Comparison of ENCODE assay signal across 33 cellular contexts in the genomic region with DNA sequence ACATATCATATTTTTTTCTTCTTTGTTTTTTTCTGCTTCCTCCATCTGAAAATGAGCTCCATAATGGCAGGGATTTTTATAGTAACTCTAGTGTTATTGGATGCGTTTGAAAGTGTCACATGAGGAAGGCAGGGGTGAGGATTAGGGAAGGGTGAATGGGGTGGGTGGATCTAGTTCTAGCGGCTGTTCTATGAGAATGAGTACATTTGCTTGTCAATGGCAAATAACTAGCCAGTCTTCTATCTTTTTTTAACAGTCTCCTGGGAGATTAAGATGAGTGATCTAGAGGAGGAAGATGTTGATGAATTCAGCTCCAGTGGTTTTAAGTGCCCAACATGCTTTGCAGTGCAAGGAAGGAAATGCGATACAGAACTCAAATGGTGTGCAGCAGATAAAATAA. TPM values are rescaled to one million over a fixed set of nuclear protein-coding genes. Genes with fewer than 3 reads are reported as not detected.
"Had no signal": no experiment of that assay in that cellular context is flagged by ENCODE, and none has a peak within 500 bp of the region (broad histone marks: within the 10 kb centered on the region; RNA-seq: fewer than 3 reads in every experiment).

No MANE protein-coding gene starts in this region.

- ATAC-seq: activated CD8-positive, alpha-beta T cell treated with anti-CD3 and anti-CD28 coated beads for 36 hours; activated naive CD4-positive, alpha-beta T cell treated with anti-CD3 and anti-CD28 coated beads, Interleukin-2, amount 50 U/mL, for 72 hours; activated T-cell treated with anti-CD3 and anti-CD28 coated beads, Interleukin-2, amount 50 U/mL, for 4 hours; stimulated activated effector memory CD8-positive, alpha-beta T cell treated with anti-CD3 and anti-CD28 coated beads, Interleukin-12 subunit alpha, Interleukin-12 subunit beta, amount 100 ng/mL, for 72 hours; T-cell had no signal

- H3K36me3 Mint-ChIP-seq: stimulated activated effector memory CD8-positive, alpha-beta T cell treated with anti-CD3 and anti-CD28 coated beads, Interleukin-12 subunit alpha, Interleukin-12 subunit beta, amount 100 ng/mL, for 72 hours had no signal

- H3K4me1 Mint-ChIP-seq: activated CD4-positive, alpha-beta T cell treated with anti-CD3 and anti-CD28 coated beads, Interleukin-2, amount 10 ng/mL, durations not matched to agents 7 days and 5 days; activated T-helper 17 cell treated with anti-CD3 and anti-CD28 coated beads, Interleukin-2, amount 50 U/mL, for 72 hours; central memory CD8-positive, alpha-beta T cell; nephron progenitor cell; stimulated activated effector memory CD8-positive, alpha-beta T cell treated with anti-CD3 and anti-CD28 coated beads, Interleukin-12 subunit alpha, Interleukin-12 subunit beta, amount 100 ng/mL, for 72 hours; T-cell had no signal

- H3K27ac ChIP-seq: epithelial cell of prostate, esophagus squamous epithelium, heart right ventricle, left ventricle myocardium inferior, neutrophil, ovary, prostate gland, transverse colon, uterus had no signal

- H3K9me3 Mint-ChIP-seq: activated CD8-positive, alpha-beta T cell treated with anti-CD3 and anti-CD28 coated beads for 36 hours; activated T-cell treated with anti-CD3 and anti-CD28 coated beads, Interleukin-2, amount 50 U/mL, for 4 hours; T-cell had no signal

- H3K4me3 ChIP-seq: esophagus squamous epithelium, heart right ventricle, left ventricle myocardium inferior, lung, ovary, prostate gland, transverse colon, uterus had no signal

- H3K4me3 Mint-ChIP-seq: activated CD4-positive, alpha-beta T cell treated with anti-CD3 and anti-CD28 coated beads, Interleukin-2, amount 10 ng/mL, durations not matched to agents 7 days and 5 days; activated CD8-positive, alpha-beta T cell treated with anti-CD3 and anti-CD28 coated beads for 36 hours; activated T-cell treated with anti-CD3 and anti-CD28 coated beads, Interleukin-2, amount 50 U/mL, for 4 hours; activated T-helper 17 cell treated with anti-CD3 and anti-CD28 coated beads, Interleukin-2, amount 50 U/mL, for 72 hours; central memory CD8-positive, alpha-beta T cell; nephron progenitor cell; stimulated activated effector memory CD8-positive, alpha-beta T cell treated with anti-CD3 and anti-CD28 coated beads, Interleukin-12 subunit alpha, Interleukin-12 subunit beta, amount 100 ng/mL, for 72 hours; T-cell had no signal

- DNase-seq: activated CD4-positive, alpha-beta T cell treated with anti-CD3 and anti-CD28 coated beads for 1 hour; activated CD4-positive, alpha-beta T cell treated with anti-CD3 and anti-CD28 coated beads, Interleukin-2, amount 10 ng/mL, durations not matched to agents 7 days and 5 days; activated gamma-delta T cell treated with Interleukin-2 at 50 U/mL for 16 hours; activated T-cell treated with anti-CD3 and anti-CD28 coated beads, Interleukin-2, amount 50 U/mL, for 4 hours; dermis blood vessel endothelial cell; effector CD8-positive, alpha-beta T cell; esophagus squamous epithelium; foreskin melanocyte; heart right ventricle; left ventricle myocardium inferior; nephron progenitor cell; ovary; retina; stimulated activated CD4-positive, alpha-beta T cell treated with anti-CD3 and anti-CD28 coated beads, Interleukin-4, amount 100 ng/mL, for 24 hours; T-cell; uterus had no signal

- H3K27me3 ChIP-seq: esophagus squamous epithelium, ovary, transverse colon, uterus had no signal

- H3K36me3 ChIP-seq: esophagus squamous epithelium, heart right ventricle, left ventricle myocardium inferior, neutrophil, ovary, prostate gland, transverse colon, uterus had no signal

- H3K27ac Mint-ChIP-seq: activated CD4-positive, alpha-beta T cell treated with anti-CD3 and anti-CD28 coated beads, Interleukin-2, amount 10 ng/mL, durations not matched to agents 7 days and 5 days; activated CD8-positive, alpha-beta T cell treated with anti-CD3 and anti-CD28 coated beads for 36 hours; activated naive CD4-positive, alpha-beta T cell treated with anti-CD3 and anti-CD28 coated beads, Interleukin-2, amount 50 U/mL, for 72 hours; activated T-helper 17 cell treated with anti-CD3 and anti-CD28 coated beads, Interleukin-2, amount 50 U/mL, for 72 hours; nephron progenitor cell; stimulated activated effector memory CD8-positive, alpha-beta T cell treated with anti-CD3 and anti-CD28 coated beads, Interleukin-12 subunit alpha, Interleukin-12 subunit beta, amount 100 ng/mL, for 72 hours; T-cell had no signal

- H3K4me1 ChIP-seq: esophagus squamous epithelium, heart right ventricle, left ventricle myocardium inferior, prostate gland, uterus had no signal

- H3K9me3 ChIP-seq: esophagus squamous epithelium, neutrophil, ovary, prostate gland, transverse colon, uterus had no signal

RNA-seq across cellular contexts. Expression of a gene that starts 5.8 kb away (rescaled TPM):
- total RNA-seq: activated CD4-positive, alpha-beta T cell treated with anti-CD3 and anti-CD28 coated beads, Interleukin-2, amount 10 ng/mL, durations not matched to agents 7 days and 5 days; activated CD8-positive, alpha-beta T cell treated with anti-CD3 and anti-CD28 coated beads for 36 hours; activated naive CD4-positive, alpha-beta T cell treated with anti-CD3 and anti-CD28 coated beads, Interleukin-2, amount 50 U/mL, for 72 hours; activated T-cell treated with anti-CD3 and anti-CD28 coated beads, Interleukin-2, amount 50 U/mL, for 4 hours; activated T-helper 17 cell treated with anti-CD3 and anti-CD28 coated beads, Interleukin-2, amount 50 U/mL, for 72 hours; bronchial epithelial cell; dermis blood vessel endothelial cell; esophagus squamous epithelium; glomerular endothelial cell; heart right ventricle; left ventricle myocardium inferior; lung; mucosa of gallbladder; ovary; prostate gland; sciatic nerve; T-cell; T-helper 2 cell treated with Interferon-gamma antibody and Interleukin-4, amounts not matched to agents 100 ng/mL and 5 ng/mL, for 36 hours; temporal lobe; transverse colon; uterus had no signal
- polyA plus RNA-seq: heart right ventricle, lung, ovary, small intestine had no signal

RNA-seq across cellular contexts. Expression of a gene that starts 41.4 kb away (rescaled TPM):
- total RNA-seq: activated CD4-positive, alpha-beta T cell treated with anti-CD3 and anti-CD28 coated beads, Interleukin-2, amount 10 ng/mL, durations not matched to agents 7 days and 5 days; activated CD8-positive, alpha-beta T cell treated with anti-CD3 and anti-CD28 coated beads for 36 hours; activated naive CD4-positive, alpha-beta T cell treated with anti-CD3 and anti-CD28 coated beads, Interleukin-2, amount 50 U/mL, for 72 hours; activated T-cell treated with anti-CD3 and anti-CD28 coated beads, Interleukin-2, amount 50 U/mL, for 4 hours; activated T-helper 17 cell treated with anti-CD3 and anti-CD28 coated beads, Interleukin-2, amount 50 U/mL, for 72 hours; bronchial epithelial cell; dermis blood vessel endothelial cell; esophagus squamous epithelium; glomerular endothelial cell; heart right ventricle; left ventricle myocardium inferior; lung; mucosa of gallbladder; ovary; prostate gland; sciatic nerve; T-cell; T-helper 2 cell treated with Interferon-gamma antibody and Interleukin-4, amounts not matched to agents 100 ng/mL and 5 ng/mL, for 36 hours; temporal lobe; transverse colon; uterus had no signal
- polyA plus RNA-seq: heart right ventricle, lung, small intestine had no signal

RNA-seq across cellular contexts. Expression of a gene that starts 51.7 kb away (rescaled TPM):
- total RNA-seq: activated CD4-positive, alpha-beta T cell treated with anti-CD3 and anti-CD28 coated beads, Interleukin-2, amount 10 ng/mL, durations not matched to agents 7 days and 5 days; activated CD8-positive, alpha-beta T cell treated with anti-CD3 and anti-CD28 coated beads for 36 hours; activated naive CD4-positive, alpha-beta T cell treated with anti-CD3 and anti-CD28 coated beads, Interleukin-2, amount 50 U/mL, for 72 hours; activated T-cell treated with anti-CD3 and anti-CD28 coated beads, Interleukin-2, amount 50 U/mL, for 4 hours; activated T-helper 17 cell treated with anti-CD3 and anti-CD28 coated beads, Interleukin-2, amount 50 U/mL, for 72 hours; bronchial epithelial cell; dermis blood vessel endothelial cell; esophagus squamous epithelium; glomerular endothelial cell; heart right ventricle; left ventricle myocardium inferior; lung; mucosa of gallbladder; prostate gland; sciatic nerve; T-cell; T-helper 2 cell treated with Interferon-gamma antibody and Interleukin-4, amounts not matched to agents 100 ng/mL and 5 ng/mL, for 36 hours; temporal lobe; transverse colon; uterus had no signal
- polyA plus RNA-seq: heart right ventricle, lung, ovary, small intestine had no signal

RNA-seq across cellular contexts. Expression of a gene that starts 58.8 kb away (rescaled TPM):
- total RNA-seq: activated CD4-positive, alpha-beta T cell treated with anti-CD3 and anti-CD28 coated beads, Interleukin-2, amount 10 ng/mL, durations not matched to agents 7 days and 5 days; activated CD8-positive, alpha-beta T cell treated with anti-CD3 and anti-CD28 coated beads for 36 hours; activated naive CD4-positive, alpha-beta T cell treated with anti-CD3 and anti-CD28 coated beads, Interleukin-2, amount 50 U/mL, for 72 hours; activated T-cell treated with anti-CD3 and anti-CD28 coated beads, Interleukin-2, amount 50 U/mL, for 4 hours; activated T-helper 17 cell treated with anti-CD3 and anti-CD28 coated beads, Interleukin-2, amount 50 U/mL, for 72 hours; bronchial epithelial cell; esophagus squamous epithelium; glomerular endothelial cell; heart right ventricle; left ventricle myocardium inferior; lung; mucosa of gallbladder; prostate gland; sciatic nerve; T-cell; T-helper 2 cell treated with Interferon-gamma antibody and Interleukin-4, amounts not matched to agents 100 ng/mL and 5 ng/mL, for 36 hours; temporal lobe; uterus had no signal
- polyA plus RNA-seq: heart right ventricle, lung, ovary had no signal
